1 cellular context compared by ENCODE assay signal in genomic region chr1:24963099-24963872, GRCh38.
TF ChIP-seq lines count a peak whose summit lies in the region.

No MANE protein-coding gene starts in this region.

TF ChIP-seq in GM23338, 12 proteins besides CTCF, POLR2A, EP300 and RAD21 (continued from another document):
- TF ChIP-seq ZNF462 (CRISPR knock-in tag; IDR thresholded peaks at IDR 0.05): no peak
- TF ChIP-seq EZH2phosphoT487 (IDR thresholded peaks at IDR 0.05; ENCODE audit: unreplicated experiment): no peak
